ENCODE assay signal across 28 cellular contexts in the genomic region with DNA sequence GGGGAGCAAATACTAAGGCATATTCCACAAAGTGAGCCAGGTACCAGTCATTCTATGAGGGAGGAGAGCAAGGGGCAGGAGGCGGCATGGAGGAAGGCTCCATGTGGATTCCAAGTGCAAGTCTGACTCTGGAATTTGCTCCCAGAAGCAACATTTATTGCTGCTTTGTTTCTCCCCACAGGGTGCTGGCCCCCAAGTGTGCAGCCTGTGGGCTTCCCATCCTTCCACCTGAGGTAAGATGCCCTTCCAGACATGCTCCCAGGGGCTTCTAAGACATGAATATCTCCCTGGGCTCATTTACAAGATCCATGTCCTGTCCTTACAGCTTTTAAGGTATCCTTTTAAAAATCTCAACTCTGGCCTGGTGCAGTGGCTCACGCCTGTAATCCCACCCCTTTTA.
"Had no signal": no experiment of that assay in that cellular context is flagged by ENCODE, and none has a peak within 500 bp of the region (broad histone marks: within the 10 kb centered on the region; RNA-seq: fewer than 3 reads in every experiment).

No MANE protein-coding gene starts in this region.

- H2AFZ ChIP-seq: hepatocyte, neural progenitor cell had no signal

- H3K9ac ChIP-seq: neural progenitor cell had no signal

- ATAC-seq: esophagus mucosa; naive thymus-derived CD8-positive, alpha-beta T cell; right lobe of liver; stimulated activated naive B cell treated with anti-CD40 and anti-IgM and Interleukin-4, amounts not matched to agents 10 μg/mL and 1 μg/mL and 100 μg/mL, for 72 hours had no signal

- H3K9me3 ChIP-seq: left ventricle myocardium inferior, right lobe of liver, testis, upper lobe of left lung had no signal

- H3K4me3 ChIP-seq: hepatocyte, left ventricle myocardium inferior, neural progenitor cell, right lobe of liver, testis, upper lobe of left lung had no signal

- H3K36me3 ChIP-seq: neural progenitor cell had no signal

- H3K79me2 ChIP-seq: hepatocyte had no signal

- H3K9me3 Mint-ChIP-seq: activated B cell treated with CpG ODN at 0.5 μM for 24 hours; activated naive CD4-positive, alpha-beta T cell treated with anti-CD3 and anti-CD28 coated beads, Interleukin-2, amount 10 ng/mL, durations not matched to agents 7 days and 5 days; mesothelial cell of epicardium; naive thymus-derived CD8-positive, alpha-beta T cell; neural progenitor cell; stimulated activated naive B cell treated with anti-CD40 and anti-IgM and Interleukin-4, amounts not matched to agents 10 μg/mL and 1 μg/mL and 100 μg/mL, for 72 hours had no signal

- H3K27ac Mint-ChIP-seq: activated B cell treated with CpG ODN at 0.5 μM for 24 hours; activated naive CD4-positive, alpha-beta T cell treated with anti-CD3 and anti-CD28 coated beads, Interleukin-2, amount 10 ng/mL, durations not matched to agents 7 days and 5 days; mesothelial cell of epicardium; neural progenitor cell had no signal

- DNase-seq: activated B cell treated with CpG ODN at 0.5 μM for 24 hours; activated CD4-positive, alpha-beta T cell treated with anti-CD3 and anti-CD28 coated beads for 4 hours; activated CD8-positive, alpha-beta memory T cell treated with anti-CD3 and anti-CD28 coated beads for 24 hours; activated effector memory CD4-positive, alpha-beta T cell treated with Interleukin-2 at 50 U/mL for 16 hours; activated naive CD4-positive, alpha-beta T cell treated with anti-CD3 and anti-CD28 coated beads, Interleukin-2, amount 10 ng/mL, durations not matched to agents 7 days and 5 days; activated T-cell treated with anti-CD3 and anti-CD28 coated beads, Interleukin-2, amount 50 U/mL, for 48 hours; aorta; brain microvascular endothelial cell; caudate nucleus; dermis blood vessel endothelial cell; effector CD8-positive, alpha-beta T cell; foreskin melanocyte; glutamatergic neuron; left ventricle myocardium inferior; naive thymus-derived CD8-positive, alpha-beta T cell; posterior cingulate gyrus; right lobe of liver; small intestine; stimulated activated CD4-positive, alpha-beta T cell treated with anti-CD3 and anti-CD28 coated beads, Interleukin-2, amount 100 ng/mL, for 24 hours; stimulated activated naive B cell treated with anti-CD40 and anti-IgM and Interleukin-4, amounts not matched to agents 10 μg/mL and 1 μg/mL and 100 μg/mL, for 72 hours; T-helper 1 cell; T1000; testis; upper lobe of left lung had no signal

- H3K27ac ChIP-seq: brain microvascular endothelial cell, hepatocyte, left ventricle myocardium inferior, neural progenitor cell, right lobe of liver, testis had no signal

- H3K27me3 Mint-ChIP-seq: activated B cell treated with CpG ODN at 0.5 μM for 24 hours; activated naive CD4-positive, alpha-beta T cell treated with anti-CD3 and anti-CD28 coated beads, Interleukin-2, amount 10 ng/mL, durations not matched to agents 7 days and 5 days; naive thymus-derived CD8-positive, alpha-beta T cell; stimulated activated naive B cell treated with anti-CD40 and anti-IgM and Interleukin-4, amounts not matched to agents 10 μg/mL and 1 μg/mL and 100 μg/mL, for 72 hours had no signal

- H3K4me3 Mint-ChIP-seq: activated B cell treated with CpG ODN at 0.5 μM for 24 hours; activated naive CD4-positive, alpha-beta T cell treated with anti-CD3 and anti-CD28 coated beads, Interleukin-2, amount 10 ng/mL, durations not matched to agents 7 days and 5 days; mesothelial cell of epicardium; naive thymus-derived CD8-positive, alpha-beta T cell; neural progenitor cell; stimulated activated naive B cell treated with anti-CD40 and anti-IgM and Interleukin-4, amounts not matched to agents 10 μg/mL and 1 μg/mL and 100 μg/mL, for 72 hours had no signal

- H3K27me3 ChIP-seq: brain microvascular endothelial cell, hepatocyte, neural progenitor cell, right lobe of liver, testis, upper lobe of left lung had no signal

- H3K4me1 ChIP-seq: neural progenitor cell had no signal

- H3K4me2 ChIP-seq: hepatocyte, neural progenitor cell had no signal
